In genomic region chr19:5572556-5573286, GRCh38 we compare ENCODE assay signal across 21 cellular contexts. TPM values are rescaled to one million over a fixed set of nuclear protein-coding genes. Genes with fewer than 3 reads are reported as not detected.
DNase-seq lines count a peak whose midpoint lies in the region; ATAC-seq and TF ChIP-seq lines count a peak whose summit lies in the region.
"Had no signal": no experiment of that assay in that cellular context is flagged by ENCODE, and none has a peak within 500 bp of the region (broad histone marks: within the 10 kb centered on the region; RNA-seq: fewer than 3 reads in every experiment).

No MANE protein-coding gene starts in this region.

- no peak overlapping the region for H3K27ac ChIP-seq in colonic mucosa
- H3K27ac ChIP-seq: spleen, stomach, uterus had no signal

- POLR2A ChIA-PET in activated CD8-positive, alpha-beta T cell treated with anti-CD3 and anti-CD28 coated beads, Interleukin-2, amount 10 ng/mL, durations not matched to agents 7 days and 5 days (lab: Charles Lee), result interaction anchor here (0.6 kb wide), 1 partner anchor 850 kb away, joined by 3 read pairs; no protein-coding TSS in a partner anchor

- no peaks in the 10 kb centered on the region for H3K36me3 ChIP-seq in colonic mucosa
- H3K36me3 ChIP-seq: spleen, stomach, uterus had no signal

- TF ChIP-seq EP300 in Ishikawa (IDR thresholded peaks at IDR 0.05; ENCODE audit: borderline replicate concordance), result no peak

- H3K4me3 ChIP-seq in colonic mucosa, result no peak overlapping the region
- H3K4me3 ChIP-seq: spleen, stomach, uterus had no signal

- no peak for TF ChIP-seq RAD21 in Ishikawa (IDR thresholded peaks at IDR 0.05; ENCODE audit: low read depth)

- no peaks in the 10 kb centered on the region for H3K4me1 ChIP-seq in colonic mucosa
- H3K4me1 ChIP-seq: uterus had no signal

- peaks cover 8% of the 10 kb centered on the region for H3K27me3 ChIP-seq in colonic mucosa

- H3K4me1 Mint-ChIP-seq in osteocyte (ENCODE audit: unreplicated experiment), result peaks cover 27% of the 10 kb centered on the region
- H3K4me1 Mint-ChIP-seq in activated CD8-positive, alpha-beta T cell treated with anti-CD3 and anti-CD28 coated beads, Interleukin-2, amount 10 ng/mL, durations not matched to agents 7 days and 5 days (ENCODE audit: low read depth), result no peaks in the 10 kb centered on the region

- H3K9me3 ChIP-seq in colonic mucosa, result no peaks in the 10 kb centered on the region
- H3K9me3 ChIP-seq: stomach, uterus had no signal

- H3K27me3 Mint-ChIP-seq in osteocyte (ENCODE audit: unreplicated experiment), result no peaks in the 10 kb centered on the region
- no peaks in the 10 kb centered on the region for H3K27me3 Mint-ChIP-seq in activated CD8-positive, alpha-beta T cell treated with anti-CD3 and anti-CD28 coated beads, Interleukin-2, amount 10 ng/mL, durations not matched to agents 7 days and 5 days (ENCODE audit: low read depth)

- CTCF ChIA-PET in activated CD8-positive, alpha-beta T cell treated with anti-CD3 and anti-CD28 coated beads, Interleukin-2, amount 10 ng/mL, durations not matched to agents 7 days and 5 days (lab: Charles Lee), result interaction anchor here (0.6 to 1.1 kb wide), 2 partner anchors 24 to 1620 kb away, joined by 3 to 4 read pairs; no protein-coding TSS in a partner anchor

- no peak overlapping the region for H3K4me3 Mint-ChIP-seq in osteocyte (ENCODE audit: unreplicated experiment)
- no peak overlapping the region for H3K4me3 Mint-ChIP-seq in activated CD8-positive, alpha-beta T cell treated with anti-CD3 and anti-CD28 coated beads, Interleukin-2, amount 10 ng/mL, durations not matched to agents 7 days and 5 days
- H3K4me3 Mint-ChIP-seq: CD14-positive monocyte, T-cell had no signal

- DNase-seq in CD1c-positive myeloid dendritic cell (ENCODE audit: extremely low spot score), result peak; percentile 7
- DNase-seq in colonic mucosa, result peak; percentile 58
- DNase-seq in osteocyte (ENCODE audit: extremely low spot score, unreplicated experiment), result no peak
- DNase-seq in GM20000 (ENCODE audit: low spot score), result no peak
- DNase-seq in stimulated activated naive CD8-positive, alpha-beta T cell treated with anti-CD3 and anti-CD28 coated beads, Interleukin-15, Interleukin-2, amounts not matched to agents 100 U/mL and 50 U/mL, for 24 hours, result no peak
- DNase-seq in activated CD8-positive, alpha-beta T cell treated with anti-CD3 and anti-CD28 coated beads, Interleukin-2, amount 10 ng/mL, durations not matched to agents 7 days and 5 days, result no peak
- DNase-seq: activated CD4-positive, CD25-positive, alpha-beta regulatory T cell treated with anti-CD3 and anti-CD28 coated beads, Interleukin-2, amount 50 U/mL, for 72 hours; activated T-cell treated with anti-CD3 and anti-CD28 coated beads, Interleukin-2, amount 50 U/mL, for 1 hour; kidney; mammary epithelial cell; NCI-H1092 treated with DMSO at 0.1 percent for 48 hours; nucleus accumbens; spleen; stimulated activated CD4-positive, alpha-beta T cell treated with anti-CD3 and anti-CD28 coated beads, Interleukin-4, amount 100 ng/mL, for 24 hours; stomach; T-cell; uterus had no signal

- TF ChIP-seq CTCF in colonic mucosa (IDR thresholded peaks at IDR 0.05), result no peak
- TF ChIP-seq CTCF in osteocyte (IDR thresholded peaks at IDR 0.05), result no peak
- no peak for TF ChIP-seq CTCF in GM20000 (IDR thresholded peaks at IDR 0.05; ENCODE audit: extremely low read depth, missing control alignments)

- peak overlapping the region; percentile 64 for H3K27ac Mint-ChIP-seq in osteocyte (ENCODE audit: unreplicated experiment)
- no peak overlapping the region for H3K27ac Mint-ChIP-seq in activated CD8-positive, alpha-beta T cell treated with anti-CD3 and anti-CD28 coated beads, Interleukin-2, amount 10 ng/mL, durations not matched to agents 7 days and 5 days
- H3K27ac Mint-ChIP-seq: T-cell had no signal

- intact Hi-C loops in colonic mucosa (cut with DNase I), result no loop called here

- no peaks in the 10 kb centered on the region for H3K9me3 Mint-ChIP-seq in osteocyte (ENCODE audit: unreplicated experiment)
- H3K9me3 Mint-ChIP-seq in activated CD8-positive, alpha-beta T cell treated with anti-CD3 and anti-CD28 coated beads, Interleukin-2, amount 10 ng/mL, durations not matched to agents 7 days and 5 days (ENCODE audit: insufficient read depth), result no peaks in the 10 kb centered on the region
- H3K9me3 Mint-ChIP-seq: T-cell had no signal

- H3K36me3 Mint-ChIP-seq in osteocyte (ENCODE audit: unreplicated experiment), result no peaks in the 10 kb centered on the region
- H3K36me3 Mint-ChIP-seq in activated CD8-positive, alpha-beta T cell treated with anti-CD3 and anti-CD28 coated beads, Interleukin-2, amount 10 ng/mL, durations not matched to agents 7 days and 5 days (ENCODE audit: low read depth), result no peaks in the 10 kb centered on the region
- H3K36me3 Mint-ChIP-seq: CD14-positive monocyte, T-cell had no signal

- no peak for ATAC-seq in stimulated activated naive CD8-positive, alpha-beta T cell treated with anti-CD3 and anti-CD28 coated beads, Interleukin-15, Interleukin-2, amounts not matched to agents 100 U/mL and 50 U/mL, for 24 hours
- ATAC-seq in activated CD8-positive, alpha-beta T cell treated with anti-CD3 and anti-CD28 coated beads, Interleukin-2, amount 10 ng/mL, durations not matched to agents 7 days and 5 days, result no peak
- ATAC-seq in GM19395 (IDR thresholded peaks at IDR 0.05; ENCODE audit: unreplicated experiment), result no peak
- ATAC-seq: T-cell had no signal

- H3K9ac ChIP-seq in colonic mucosa (ENCODE audit: low read depth in 2 of 2, low read length in 2 of 2), result peak overlapping the region in 1 of 2 donors; percentile 20

TF ChIP-seq in Ishikawa, 13 proteins besides CTCF, POLR2A, EP300 and RAD21:
- TF ChIP-seq TEAD4 (IDR thresholded peaks at IDR 0.05) (peak; percentile 29; the same call in 1 of the 2 replicates), TAF1 (IDR thresholded peaks at IDR 0.05; ENCODE audit: low read depth) (no peak)

RNA-seq across cellular contexts. Expression of gene TINCR, which starts 5.0 kb away (rescaled TPM):
- total RNA-seq in colonic mucosa (1 to 10 TPM; 2.2 to 4.4 TPM), osteocyte (13.5 and 16.4 TPM in 2 replicates)
- total RNA-seq in activated CD8-positive, alpha-beta T cell treated with anti-CD3 and anti-CD28 coated beads, Interleukin-2, amount 10 ng/mL, durations not matched to agents 7 days and 5 days, result under 1 TPM; 0.26 to 0.68 TPM
- total RNA-seq: NCI-H460 had no signal

RNA-seq across cellular contexts. Expression of gene SAFB2, which starts 49.9 kb away (rescaled TPM):
- total RNA-seq in colonic mucosa, result 100 to 1,000 TPM in 1 of 2 donors, 10 to 100 TPM in 1; 46.1 to 108 TPM
- 79.9 and 91.9 TPM in 2 replicates for total RNA-seq in osteocyte
- 10 to 100 TPM; 84.2 to 96.6 TPM for total RNA-seq in activated CD8-positive, alpha-beta T cell treated with anti-CD3 and anti-CD28 coated beads, Interleukin-2, amount 10 ng/mL, durations not matched to agents 7 days and 5 days

RNA-seq across cellular contexts. Expression of gene SAFB, which starts 50.2 kb away (rescaled TPM):
- total RNA-seq in colonic mucosa (100 to 1,000 TPM in 1 of 2 donors, 10 to 100 TPM in 1; 56.1 to 120 TPM), osteocyte (88.2 and 97.1 TPM in 2 replicates)
- 100 to 1,000 TPM; 116 to 134 TPM for total RNA-seq in activated CD8-positive, alpha-beta T cell treated with anti-CD3 and anti-CD28 coated beads, Interleukin-2, amount 10 ng/mL, durations not matched to agents 7 days and 5 days

Comparison
In these comparisons a context has a peak if more than half of its experiments do, and no peak if none do; other contexts are left out.
1. DNase-seq: peak in CD1c-positive myeloid dendritic cell (single experiment) and colonic mucosa (single experiment); none in osteocyte (single experiment), GM20000 (single experiment), stimulated activated naive CD8-positive, alpha-beta T cell treated with anti-CD3 and anti-CD28 coated beads, Interleukin-15, Interleukin-2, amounts not matched to agents 100 U/mL and 50 U/mL, for 24 hours (single experiment) and activated CD8-positive, alpha-beta T cell treated with anti-CD3 and anti-CD28 coated beads, Interleukin-2, amount 10 ng/mL, durations not matched to agents 7 days and 5 days (single experiment).